ENCODE assay signal across 8 cellular contexts in the genomic region with DNA sequence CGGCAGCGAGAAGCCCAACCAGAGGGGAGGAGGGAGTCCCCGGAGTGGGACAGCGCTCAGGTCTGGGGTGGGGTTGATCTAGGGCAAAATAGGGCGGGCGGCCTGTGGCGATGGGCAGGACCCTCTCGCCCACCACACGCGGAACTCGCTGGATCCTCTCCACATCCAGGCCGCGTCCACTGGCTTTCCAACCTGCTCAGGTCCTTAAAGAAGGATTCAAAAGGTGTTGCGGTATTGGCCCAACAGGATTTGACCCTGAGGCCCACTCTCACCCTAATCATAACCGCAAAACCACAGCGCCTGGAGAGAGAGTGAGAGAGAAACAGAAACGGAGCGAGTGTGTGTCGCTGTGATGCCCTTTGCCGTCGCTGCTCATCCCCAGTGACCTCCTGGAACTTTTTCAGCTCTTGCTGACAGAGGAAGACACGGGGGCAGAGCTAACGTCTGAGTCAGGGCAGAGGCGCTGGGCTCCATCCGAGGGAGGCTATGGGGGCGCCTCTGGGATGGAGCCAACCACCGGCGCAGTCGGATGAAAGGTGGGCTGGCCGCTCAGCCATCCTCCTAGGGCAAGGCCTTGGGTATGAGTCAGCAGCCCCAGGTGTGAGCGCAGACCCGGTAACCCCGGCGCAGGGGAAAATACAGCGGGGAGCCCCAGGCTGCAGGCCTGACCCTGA. TPM values are rescaled to one million over a fixed set of nuclear protein-coding genes. Genes with fewer than 3 reads are reported as not detected.
A peak's percentile ranks its signal among the peaks of the same experiment; 100 is the strongest.
DNase-seq lines count a peak whose midpoint lies in the region; ATAC-seq and TF ChIP-seq lines count a peak whose summit lies in the region.

No MANE protein-coding gene starts in this region.

- POLR2A ChIA-PET in activated CD4-positive, alpha-beta T cell treated with anti-CD3 and anti-CD28 coated beads for 36 hours (lab: Charles Lee), result no interaction called here

- ATAC-seq in activated CD4-positive, alpha-beta T cell treated with anti-CD3 and anti-CD28 coated beads for 36 hours, result peak; percentile 74
- ATAC-seq in GM18520 (IDR thresholded peaks at IDR 0.05; ENCODE audit: unreplicated experiment) (no peak), GM21367 (IDR thresholded peaks at IDR 0.05; ENCODE audit: unreplicated experiment) (no peak)

- CTCF ChIA-PET in activated CD4-positive, alpha-beta T cell treated with anti-CD3 and anti-CD28 coated beads for 36 hours (lab: Charles Lee), result interaction anchor here (0.7 to 4.2 kb wide), 18 partner anchors 11 to 333 kb away, joined by 3 to 27 read pairs (median 4); partner anchors contain the start of gene ZNF213

- peak overlapping the region; percentile 74 for H3K27ac Mint-ChIP-seq in activated CD4-positive, alpha-beta T cell treated with anti-CD3 and anti-CD28 coated beads for 36 hours

- H3K4me3 ChIP-seq in fibroblast of mammary gland (ENCODE audit: control insufficient read depth, low read depth, low read length), result peak overlapping the region; percentile 29

- peaks cover 37% of the 10 kb centered on the region for H3K4me1 Mint-ChIP-seq in activated CD4-positive, alpha-beta T cell treated with anti-CD3 and anti-CD28 coated beads for 36 hours

- TF ChIP-seq CTCF in fibroblast of mammary gland (conservative IDR thresholded peaks at IDR 0.05; ENCODE audit: control insufficient read depth, insufficient read depth, low read depth, low read length), result no peak

- H3K36me3 Mint-ChIP-seq in activated CD4-positive, alpha-beta T cell treated with anti-CD3 and anti-CD28 coated beads for 36 hours (ENCODE audit: low read depth), result peaks cover 3% of the 10 kb centered on the region

- H3K4me3 Mint-ChIP-seq in activated CD4-positive, alpha-beta T cell treated with anti-CD3 and anti-CD28 coated beads for 36 hours, result peak overlapping the region; percentile 62

- H3K9me3 Mint-ChIP-seq in activated CD4-positive, alpha-beta T cell treated with anti-CD3 and anti-CD28 coated beads for 36 hours (ENCODE audit: low read depth), result no peaks in the 10 kb centered on the region

- DNase-seq in activated CD8-positive, alpha-beta memory T cell treated with anti-CD3 and anti-CD28 coated beads for 4 hours (ENCODE audit: low read depth in 2 of 2), result peak; percentile 48 to 66
- DNase-seq in activated CD8-positive, alpha-beta memory T cell treated with anti-CD3 and anti-CD28 coated beads for 24 hours, result no peak
- DNase-seq in activated CD4-positive, alpha-beta T cell treated with anti-CD3 and anti-CD28 coated beads for 36 hours, result peak; percentile 81
- DNase-seq in fibroblast of mammary gland (ENCODE audit: low read depth), result no peak
- peak; percentile 75 for DNase-seq in stimulated activated CD8-positive, alpha-beta memory T cell treated with anti-CD3 and anti-CD28 coated beads, Interleukin-4, amount 100 ng/mL, for 48 hours
- no peak for DNase-seq in mucosa of gallbladder (ENCODE audit: low spot score)

- peaks cover 38% of the 10 kb centered on the region for H3K27me3 Mint-ChIP-seq in activated CD4-positive, alpha-beta T cell treated with anti-CD3 and anti-CD28 coated beads for 36 hours

- intact Hi-C loops in activated CD4-positive, alpha-beta T cell treated with anti-CD3 and anti-CD28 coated beads for 36 hours (cut with DNase I, micrococcal nuclease), result loop anchor here (1.0 to 5.0 kb wide), 4 partner anchors 12 to 331 kb away; partner anchors contain the start of gene CLUAP1 (in 1 of the 2)

RNA-seq across cellular contexts. Expression of gene OR1F1, which starts 16.7 kb away (rescaled TPM):
- total RNA-seq in activated CD4-positive, alpha-beta T cell treated with anti-CD3 and anti-CD28 coated beads for 36 hours, result not detected
- total RNA-seq in mucosa of gallbladder, result not detected

RNA-seq across cellular contexts. Expression of gene ZNF213, which starts 36.5 kb away (rescaled TPM):
- 1 to 10 TPM; 7.6 to 8.3 TPM for total RNA-seq in activated CD4-positive, alpha-beta T cell treated with anti-CD3 and anti-CD28 coated beads for 36 hours
- total RNA-seq in mucosa of gallbladder, result 18.4 TPM

RNA-seq across cellular contexts. Expression of gene ZNF205, which starts 58.9 kb away (rescaled TPM):
- total RNA-seq in activated CD4-positive, alpha-beta T cell treated with anti-CD3 and anti-CD28 coated beads for 36 hours, result under 1 TPM; 0.21 to 0.32 TPM
- total RNA-seq in mucosa of gallbladder, result 14.2 TPM

Comparison
In these comparisons a context has a peak if more than half of its experiments do, and no peak if none do; other contexts are left out.
1. DNase-seq: peak in activated CD8-positive, alpha-beta memory T cell treated with anti-CD3 and anti-CD28 coated beads for 4 hours (2 of 2), activated CD4-positive, alpha-beta T cell treated with anti-CD3 and anti-CD28 coated beads for 36 hours (single experiment) and stimulated activated CD8-positive, alpha-beta memory T cell treated with anti-CD3 and anti-CD28 coated beads, Interleukin-4, amount 100 ng/mL, for 48 hours (single experiment); none in activated CD8-positive, alpha-beta memory T cell treated with anti-CD3 and anti-CD28 coated beads for 24 hours (single experiment), fibroblast of mammary gland (single experiment) and mucosa of gallbladder (single experiment).
2. RNA of gene ZNF205, which starts 58.9 kb away (total RNA-seq): 14.2 TPM in mucosa of gallbladder (single experiment); 0.21 to 0.32 TPM in activated CD4-positive, alpha-beta T cell treated with anti-CD3 and anti-CD28 coated beads for 36 hours; every median in the first group is over 10 times any median in the second.